Comparison of ENCODE assay signal across 12 cellular contexts in genomic region chr17:4600563-4600962, GRCh38. TPM values are rescaled to one million over a fixed set of nuclear protein-coding genes. Genes with fewer than 3 reads are reported as not detected.
DNase-seq lines count a peak whose midpoint lies in the region; ATAC-seq and TF ChIP-seq lines count a peak whose summit lies in the region.
"Had no signal": no experiment of that assay in that cellular context is flagged by ENCODE, and none has a peak within 500 bp of the region (broad histone marks: within the 10 kb centered on the region; RNA-seq: fewer than 3 reads in every experiment).

No MANE protein-coding gene starts in this region.

- H3K9me3 ChIP-seq in esophagus squamous epithelium = no peaks in the 10 kb centered on the region
- H3K9me3 ChIP-seq in osteoblast (ENCODE audit: low read depth, low read length) = no peaks in the 10 kb centered on the region

- H3K4me1 ChIP-seq in esophagus squamous epithelium = peaks cover 2 to 45% (median 23%) of the 10 kb centered on the region in 3 donors
- no peaks in the 10 kb centered on the region for H3K4me1 ChIP-seq in osteoblast (ENCODE audit: insufficient read depth, low read length)

- peak; percentile 15 for DNase-seq in NCI-H510A treated with DMSO at 0.1 percent for 48 hours (lab: John Stamatoyannopoulos, UW)
- DNase-seq in esophagus squamous epithelium (lab: John Stamatoyannopoulos, UW) = no peak
- peak; percentile 66 for DNase-seq in osteoblast (ENCODE audit: insufficient read length, low spot score, missing footprints)
- DNase-seq in dedifferentiated amniotic fluid mesenchymal stem cell (ENCODE audit: extremely low spot score) = no peak
- no peak for DNase-seq in activated naive CD4-positive, alpha-beta T cell treated with Interleukin-2 at 50 U/mL for 16 hours
- DNase-seq: activated CD4-positive, alpha-beta T cell treated with anti-CD3 and anti-CD28 coated beads, Interleukin-2, amount 10 ng/mL, durations not matched to agents 24 days and 14 days; activated effector memory CD4-positive, alpha-beta T cell treated with anti-CD3 and anti-CD28 coated beads, Interleukin-2, amount 50 U/mL, for 16 hours; NCI-H774; stimulated activated naive CD8-positive, alpha-beta T cell treated with anti-CD3 and anti-CD28 coated beads, Interleukin-15, amount 100 ng/mL, for 72 hours; SW 1271 had no signal

- H3K27ac ChIP-seq in esophagus squamous epithelium (peak overlapping the region; percentile 56 to 93 (median 82)), osteoblast (ENCODE audit: low read depth, low read length) (no peak overlapping the region)

- no peaks in the 10 kb centered on the region for H4K20me1 ChIP-seq in osteoblast (ENCODE audit: insufficient read depth, low read length)

- TF ChIP-seq CTCF in esophagus squamous epithelium (IDR thresholded peaks at IDR 0.05) (no peak), osteoblast (IDR thresholded peaks at IDR 0.05; ENCODE audit: extremely low read depth, low read depth, low read length) (no peak)

- no peak for ATAC-seq in HG02642 (IDR thresholded peaks at IDR 0.05; ENCODE audit: poor library complexity, unreplicated experiment)
- ATAC-seq: esophagus mucosa; stimulated activated naive CD8-positive, alpha-beta T cell treated with anti-CD3 and anti-CD28 coated beads, Interleukin-15, amount 100 ng/mL, for 72 hours had no signal

- 17 to 46% methylated on average over 1 to 3 of the region's 13 CpGs for WGBS in esophagus squamous epithelium, 2 donors

- H3K4me3 ChIP-seq in esophagus squamous epithelium = no peak overlapping the region
- H3K4me3 ChIP-seq in osteoblast (ENCODE audit: insufficient read depth, low read length) = no peak overlapping the region

- H3K79me2 ChIP-seq in osteoblast (ENCODE audit: insufficient read depth, low read length) = no peaks in the 10 kb centered on the region

- H3K4me2 ChIP-seq in osteoblast (ENCODE audit: insufficient read depth, low read length) = no peak overlapping the region

- H3K27me3 ChIP-seq in esophagus squamous epithelium = peaks cover 0 to 23% (median 0%) of the 10 kb centered on the region in 4 donors
- peaks cover 12% of the 10 kb centered on the region for H3K27me3 ChIP-seq in osteoblast (ENCODE audit: insufficient read depth, low read length)

- TF ChIP-seq POLR2A in esophagus squamous epithelium (IDR thresholded peaks at IDR 0.05) = no peak

- no peak overlapping the region for H2AFZ ChIP-seq in osteoblast (ENCODE audit: low read length)

- H3K36me3 ChIP-seq in esophagus squamous epithelium (no peaks in the 10 kb centered on the region), osteoblast (ENCODE audit: insufficient read depth, low read length) (no peaks in the 10 kb centered on the region)

- intact Hi-C loops in esophagus squamous epithelium (cut with DNase I) = no loop called here

RNA-seq across cellular contexts. Expression of gene SMTNL2, which starts 16.2 kb away (rescaled TPM):
- under 1 TPM; 0.41 to 0.76 (median 0.69) TPM for total RNA-seq in esophagus squamous epithelium
- not detected in 2 replicates for total RNA-seq in osteoblast
- total RNA-seq: activated CD4-positive, alpha-beta T cell treated with anti-CD3 and anti-CD28 coated beads, Interleukin-2, amount 10 ng/mL, durations not matched to agents 24 days and 14 days had no signal

RNA-seq across cellular contexts. Expression of gene GGT6, which starts 40.2 kb away (rescaled TPM):
- total RNA-seq in esophagus squamous epithelium (100 to 1,000 TPM in 1 of 4 donors, 10 to 100 TPM in 3; 46.0 to 141 (median 68.5) TPM), osteoblast (not detected in 2 replicates)
- total RNA-seq: activated CD4-positive, alpha-beta T cell treated with anti-CD3 and anti-CD28 coated beads, Interleukin-2, amount 10 ng/mL, durations not matched to agents 24 days and 14 days had no signal

RNA-seq across cellular contexts. Expression of gene ALOX15, which starts 40.9 kb away (rescaled TPM):
- total RNA-seq in esophagus squamous epithelium = under 1 TPM in 1 of 4 donors, not detected in 3; 0.30 TPM
- not detected in 2 replicates for total RNA-seq in osteoblast
- total RNA-seq: activated CD4-positive, alpha-beta T cell treated with anti-CD3 and anti-CD28 coated beads, Interleukin-2, amount 10 ng/mL, durations not matched to agents 24 days and 14 days had no signal

RNA-seq across cellular contexts. Expression of gene MYBBP1A, which starts 45.4 kb away (rescaled TPM):
- total RNA-seq in esophagus squamous epithelium = 10 to 100 TPM; 32.4 to 70.0 (median 54.4) TPM
- total RNA-seq in osteoblast = 47.1 and 49.2 TPM in 2 replicates

Comparison
In these comparisons a context has a peak if more than half of its experiments do, and no peak if none do; other contexts are left out.
1. DNase-seq: peak in NCI-H510A treated with DMSO at 0.1 percent for 48 hours (single experiment) and osteoblast (single experiment); none in esophagus squamous epithelium (single experiment), dedifferentiated amniotic fluid mesenchymal stem cell (single experiment) and activated naive CD4-positive, alpha-beta T cell treated with Interleukin-2 at 50 U/mL for 16 hours (single experiment).
2. RNA of gene GGT6, which starts 40.2 kb away (total RNA-seq): 46.0 to 141 TPM in esophagus squamous epithelium; not detected in osteoblast; every median in the first group is over 10 times any median in the second.